Comparison of ENCODE assay signal across 8 cellular contexts in the genomic region with DNA sequence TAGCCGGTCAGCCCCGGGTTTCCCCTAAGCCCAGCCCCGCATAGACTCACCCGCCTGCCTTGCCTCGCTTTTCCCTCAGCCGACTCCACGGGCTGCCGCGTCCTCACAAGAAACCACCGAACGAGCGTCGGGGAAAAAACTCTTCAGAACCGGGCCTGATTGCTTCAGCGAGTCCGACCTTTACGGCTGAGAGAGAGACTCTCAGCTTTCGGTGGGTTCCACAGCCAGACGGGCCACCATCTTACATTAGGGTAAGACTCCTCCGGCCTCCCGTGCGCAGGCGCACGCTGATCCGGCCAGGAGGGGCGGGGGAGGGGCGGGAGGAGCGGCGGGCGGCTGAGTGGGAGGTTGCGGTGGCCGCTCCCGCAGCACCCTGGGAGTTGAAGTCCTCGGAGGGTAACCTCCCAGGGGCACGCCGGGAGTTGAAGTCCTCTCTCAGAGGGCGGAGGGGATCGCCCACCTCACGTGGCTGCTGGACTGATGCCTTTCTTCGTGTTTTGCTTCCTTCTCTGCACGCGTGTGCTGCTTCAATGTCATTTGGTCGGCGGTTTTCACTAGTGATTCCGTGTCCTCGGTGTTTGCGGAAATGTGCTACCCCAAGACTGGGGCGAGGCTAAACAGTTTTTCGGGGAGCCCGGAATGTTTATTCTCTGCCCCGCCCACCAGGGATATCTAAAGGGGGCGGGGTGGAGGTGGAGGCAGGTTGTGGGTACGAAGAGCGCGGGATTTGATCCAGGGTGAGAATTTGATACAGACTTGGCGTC. TPM values are rescaled to one million over a fixed set of nuclear protein-coding genes. Genes with fewer than 3 reads are reported as not detected.
A peak's percentile ranks its signal among the peaks of the same experiment; 100 is the strongest.
DNase-seq lines count a peak whose midpoint lies in the region; ATAC-seq and TF ChIP-seq lines count a peak whose summit lies in the region.

A gene with protein sequence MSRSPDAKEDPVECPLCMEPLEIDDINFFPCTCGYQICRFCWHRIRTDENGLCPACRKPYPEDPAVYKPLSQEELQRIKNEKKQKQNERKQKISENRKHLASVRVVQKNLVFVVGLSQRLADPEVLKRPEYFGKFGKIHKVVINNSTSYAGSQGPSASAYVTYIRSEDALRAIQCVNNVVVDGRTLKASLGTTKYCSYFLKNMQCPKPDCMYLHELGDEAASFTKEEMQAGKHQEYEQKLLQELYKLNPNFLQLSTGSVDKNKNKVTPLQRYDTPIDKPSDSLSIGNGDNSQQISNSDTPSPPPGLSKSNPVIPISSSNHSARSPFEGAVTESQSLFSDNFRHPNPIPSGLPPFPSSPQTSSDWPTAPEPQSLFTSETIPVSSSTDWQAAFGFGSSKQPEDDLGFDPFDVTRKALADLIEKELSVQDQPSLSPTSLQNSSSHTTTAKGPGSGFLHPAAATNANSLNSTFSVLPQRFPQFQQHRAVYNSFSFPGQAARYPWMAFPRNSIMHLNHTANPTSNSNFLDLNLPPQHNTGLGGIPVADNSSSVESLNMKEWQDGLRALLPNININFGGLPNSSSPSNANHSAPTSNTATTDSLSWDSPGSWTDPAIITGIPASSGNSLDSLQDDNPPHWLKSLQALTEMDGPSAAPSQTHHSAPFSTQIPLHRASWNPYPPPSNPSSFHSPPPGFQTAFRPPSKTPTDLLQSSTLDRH (minus strand): TSS at position 264 of the 764 bp plus-strand sequence. CDS start 71,771 bp downstream, outside the sequence.

- H3K27me3 ChIP-seq in HAP-1 (ENCODE audit: low read depth) = no peaks in the 10 kb centered on the region
- no peaks in the 10 kb centered on the region for H3K27me3 ChIP-seq in RWPE2 (ENCODE audit: insufficient read depth, poor library complexity, severe bottlenecking)

- peaks cover 5% of the 10 kb centered on the region for H3K36me3 Mint-ChIP-seq in activated T-helper 2 cell treated with anti-CD3 and anti-CD28 coated beads, Interferon-gamma antibody, Interleukin-2, Interleukin-4, amounts not matched to agents 10 μg/mL and 5 μg/mL and 100 μg/mL, durations not matched to agents 14 hours and 24 hours and 36 hours (ENCODE audit: low read depth)
- no peaks in the 10 kb centered on the region for H3K36me3 Mint-ChIP-seq in natural killer cell treated with Interleukin-12 subunit alpha and Interleukin-12 subunit beta and Interleukin-15 and Interleukin-18, amount 100 ng/mL, for 72 hours

- in situ Hi-C loops in G401 (cut with HindIII; ENCODE audit: low sequenced_read_pairs) = no loop called here
- in situ Hi-C loops in HAP-1 (cut with MboI; ENCODE audit: low sequenced_read_pairs) = loop anchor here (5.0 kb wide), 1 partner anchor 47 kb away; a partner anchor contains a TSS

- TF ChIP-seq CTCF in RWPE2 (IDR thresholded peaks at IDR 0.05; ENCODE audit: poor library complexity, severe bottlenecking) (no peak), fibroblast of the aortic adventitia (IDR thresholded peaks at IDR 0.05; ENCODE audit: insufficient read depth, low read length) (no peak)

- no peaks in the 10 kb centered on the region for H3K9me3 ChIP-seq in HAP-1
- H3K9me3 ChIP-seq in RWPE2 (ENCODE audit: severe bottlenecking) = no peaks in the 10 kb centered on the region

- no peak within 1 kb of the TSS for H3K4me3 Mint-ChIP-seq in activated T-helper 2 cell treated with anti-CD3 and anti-CD28 coated beads, Interferon-gamma antibody, Interleukin-2, Interleukin-4, amounts not matched to agents 10 μg/mL and 5 μg/mL and 100 μg/mL, durations not matched to agents 14 hours and 24 hours and 36 hours (ENCODE audit: low read depth)
- no peak within 1 kb of the TSS for H3K4me3 Mint-ChIP-seq in natural killer cell treated with Interleukin-12 subunit alpha and Interleukin-12 subunit beta and Interleukin-15 and Interleukin-18, amount 100 ng/mL, for 72 hours

- no peaks in the 10 kb centered on the region for H3K27me3 Mint-ChIP-seq in activated T-helper 2 cell treated with anti-CD3 and anti-CD28 coated beads, Interferon-gamma antibody, Interleukin-2, Interleukin-4, amounts not matched to agents 10 μg/mL and 5 μg/mL and 100 μg/mL, durations not matched to agents 14 hours and 24 hours and 36 hours (ENCODE audit: low read depth)
- H3K27me3 Mint-ChIP-seq in natural killer cell treated with Interleukin-12 subunit alpha and Interleukin-12 subunit beta and Interleukin-15 and Interleukin-18, amount 100 ng/mL, for 72 hours = no peaks in the 10 kb centered on the region

- H3K27ac Mint-ChIP-seq in activated T-helper 2 cell treated with anti-CD3 and anti-CD28 coated beads, Interferon-gamma antibody, Interleukin-2, Interleukin-4, amounts not matched to agents 10 μg/mL and 5 μg/mL and 100 μg/mL, durations not matched to agents 14 hours and 24 hours and 36 hours = no peak within 1 kb of the TSS
- no peak within 1 kb of the TSS for H3K27ac Mint-ChIP-seq in natural killer cell treated with Interleukin-12 subunit alpha and Interleukin-12 subunit beta and Interleukin-15 and Interleukin-18, amount 100 ng/mL, for 72 hours

- peaks cover 12% of the 10 kb centered on the region for H3K4me1 Mint-ChIP-seq in activated T-helper 2 cell treated with anti-CD3 and anti-CD28 coated beads, Interferon-gamma antibody, Interleukin-2, Interleukin-4, amounts not matched to agents 10 μg/mL and 5 μg/mL and 100 μg/mL, durations not matched to agents 14 hours and 24 hours and 36 hours (ENCODE audit: low read depth)
- peaks cover 4 to 6% of the 10 kb centered on the region in 2 donors for H3K4me1 Mint-ChIP-seq in natural killer cell treated with Interleukin-12 subunit alpha and Interleukin-12 subunit beta and Interleukin-15 and Interleukin-18, amount 100 ng/mL, for 72 hours (ENCODE audit: low read depth in 2 of 2)

- H3K36me3 ChIP-seq in HAP-1 (replicated peaks) = no peaks in the 10 kb centered on the region
- H3K36me3 ChIP-seq in RWPE2 (ENCODE audit: low read depth) = peaks cover 17% of the 10 kb centered on the region

- peak within 1 kb of the TSS; percentile 66 for H3K27ac ChIP-seq in RWPE2 (ENCODE audit: poor library complexity, severe bottlenecking)

- ATAC-seq in RWPE2 (ENCODE audit: low read depth) = peak; percentile 93
- ATAC-seq in natural killer cell treated with Interleukin-12 subunit alpha and Interleukin-12 subunit beta and Interleukin-15 and Interleukin-18, amount 100 ng/mL, for 72 hours = peak; percentile 98 to 99

- DNase-seq in G401 (ENCODE audit: low spot score) (peak; percentile 96), HAP-1 (ENCODE audit: low spot score in 2 of 2) (peak; percentile 97), M059J (ENCODE audit: low read depth) (peak; percentile 97), RWPE2 (ENCODE audit: low spot score) (peak; percentile 97), fibroblast of the aortic adventitia (ENCODE audit: low read depth) (peak; percentile 92)
- DNase-seq in activated T-helper 2 cell treated with anti-CD3 and anti-CD28 coated beads, Interferon-gamma antibody, Interleukin-2, Interleukin-4, amounts not matched to agents 10 μg/mL and 5 μg/mL and 100 μg/mL, durations not matched to agents 14 hours and 24 hours and 36 hours (ENCODE audit: low spot score) = peak; percentile 91
- DNase-seq in natural killer cell treated with Interleukin-12 subunit alpha and Interleukin-12 subunit beta and Interleukin-15 and Interleukin-18, amount 100 ng/mL, for 72 hours (ENCODE audit: low spot score) = peak; percentile 96
- peak; percentile 98 for DNase-seq in stimulated activated naive CD4-positive, alpha-beta T cell treated with Interleukin-2 at 50 U/mL for 16 hours (lab: John Stamatoyannopoulos, UW)

- no peaks in the 10 kb centered on the region for H3K9me3 Mint-ChIP-seq in activated T-helper 2 cell treated with anti-CD3 and anti-CD28 coated beads, Interferon-gamma antibody, Interleukin-2, Interleukin-4, amounts not matched to agents 10 μg/mL and 5 μg/mL and 100 μg/mL, durations not matched to agents 14 hours and 24 hours and 36 hours
- no peaks in the 10 kb centered on the region for H3K9me3 Mint-ChIP-seq in natural killer cell treated with Interleukin-12 subunit alpha and Interleukin-12 subunit beta and Interleukin-15 and Interleukin-18, amount 100 ng/mL, for 72 hours

- H3K4me3 ChIP-seq in HAP-1 = peak within 1 kb of the TSS; percentile 97
- H3K4me3 ChIP-seq in RWPE2 (ENCODE audit: severe bottlenecking) = peak within 1 kb of the TSS; percentile 82
- H3K4me3 ChIP-seq in fibroblast of the aortic adventitia (ENCODE audit: low read depth, low read length) = peak within 1 kb of the TSS; percentile 99

- H3K4me1 ChIP-seq in HAP-1 = peaks cover 17% of the 10 kb centered on the region
- H3K4me1 ChIP-seq in RWPE2 (ENCODE audit: insufficient read depth, poor library complexity, severe bottlenecking) = peaks cover 13% of the 10 kb centered on the region

- intact Hi-C loops in activated T-helper 2 cell treated with anti-CD3 and anti-CD28 coated beads, Interferon-gamma antibody, Interleukin-2, Interleukin-4, amounts not matched to agents 10 μg/mL and 5 μg/mL and 100 μg/mL, durations not matched to agents 14 hours and 24 hours and 36 hours (cut with micrococcal nuclease) = loop anchor here (1.0 to 5.0 kb wide), 7 partner anchors 47 to 470 kb away; a partner anchor contains a TSS

RNA-seq across cellular contexts. Expression of the gene that starts here (rescaled TPM):
- total RNA-seq in G401 (2014; rRNA removed; shearing (Covaris generic)) = 5.8 and 9.5 TPM in 2 replicates
- 11.8 and 15.0 TPM in 2 replicates for total RNA-seq in M059J (2014; rRNA removed; shearing (Covaris generic))
- 19.3 and 24.0 TPM in 2 replicates for total RNA-seq in activated T-helper 2 cell treated with anti-CD3 and anti-CD28 coated beads, Interferon-gamma antibody, Interleukin-2, Interleukin-4, amounts not matched to agents 10 μg/mL and 5 μg/mL and 100 μg/mL, durations not matched to agents 14 hours and 24 hours and 36 hours
- 7.1 and 21.1 TPM in 2 replicates for total RNA-seq in fibroblast of the aortic adventitia (ENCODE audit: low replicate concordance)
- 10 to 100 TPM; 25.6 to 32.9 TPM for total RNA-seq in natural killer cell treated with Interleukin-12 subunit alpha and Interleukin-12 subunit beta and Interleukin-15 and Interleukin-18, amount 100 ng/mL, for 72 hours

Comparison
In these comparisons a context has a peak if more than half of its experiments do, and no peak if none do; other contexts are left out.
1. Peak in every context shown above with its lines: DNase-seq, ATAC-seq, H3K4me3 ChIP-seq and H3K27ac ChIP-seq.